8 cellular contexts compared by ENCODE assay signal in genomic region chr19:55646889-55647731, GRCh38. TPM values are rescaled to one million over a fixed set of nuclear protein-coding genes. Genes with fewer than 3 reads are reported as not detected.
DNase-seq lines count a peak whose midpoint lies in the region; ATAC-seq and TF ChIP-seq lines count a peak whose summit lies in the region.

No MANE protein-coding gene starts in this region.

- H3K27me3 Mint-ChIP-seq in CD8-positive, alpha-beta memory T cell = no peaks in the 10 kb centered on the region
- no peaks in the 10 kb centered on the region for H3K27me3 Mint-ChIP-seq in chondrocyte (ENCODE audit: low read depth)
- H3K27me3 Mint-ChIP-seq in nephron progenitor cell (ENCODE audit: low read depth, poor library complexity) = no peaks in the 10 kb centered on the region

- TF ChIP-seq CTCF in KMS-11 (conservative IDR thresholded peaks at IDR 0.05; ENCODE audit: low read depth, low read length) (no peak), chondrocyte (IDR thresholded peaks at IDR 0.05) (no peak), nephron progenitor cell (IDR thresholded peaks at IDR 0.05) (no peak)

- H3K27ac Mint-ChIP-seq in CD8-positive, alpha-beta memory T cell = peak overlapping the region in 4 of 8 donors; percentile 63 to 86 (median 74)
- H3K27ac Mint-ChIP-seq in chondrocyte (ENCODE audit: unreplicated experiment) = peak overlapping the region; percentile 79
- peak overlapping the region; percentile 78 for H3K27ac Mint-ChIP-seq in nephron progenitor cell

- no peak overlapping the region for H2AFZ ChIP-seq in KMS-11 (ENCODE audit: low read depth)

- peaks cover 0 to 13% (median 0%) of the 10 kb centered on the region in 3 donors for H3K36me3 Mint-ChIP-seq in CD8-positive, alpha-beta memory T cell
- peaks cover 8% of the 10 kb centered on the region for H3K36me3 Mint-ChIP-seq in chondrocyte (ENCODE audit: low read depth)
- H3K36me3 Mint-ChIP-seq in nephron progenitor cell (ENCODE audit: low read depth) = peaks cover 18% of the 10 kb centered on the region

- peaks cover 0 to 5% (median 0%) of the 10 kb centered on the region in 5 donors for H3K9me3 Mint-ChIP-seq in CD8-positive, alpha-beta memory T cell
- H3K9me3 Mint-ChIP-seq in chondrocyte (ENCODE audit: low read depth) = no peaks in the 10 kb centered on the region
- no peaks in the 10 kb centered on the region for H3K9me3 Mint-ChIP-seq in nephron progenitor cell

- no peak overlapping the region for H3K9ac ChIP-seq in KMS-11

- peaks cover 4% of the 10 kb centered on the region for H3K36me3 ChIP-seq in CD8-positive, alpha-beta memory T cell (ENCODE audit: insufficient read depth, low read length)
- H3K36me3 ChIP-seq in KMS-11 (ENCODE audit: insufficient read depth) = no peaks in the 10 kb centered on the region

- H3K4me3 ChIP-seq in CD8-positive, alpha-beta memory T cell (ENCODE audit: low read length) = peak overlapping the region; percentile 63
- H3K4me3 ChIP-seq in KMS-11 (IDR thresholded peaks at IDR 0.05; ENCODE audit: insufficient read depth, low read depth, low read length) = no peak overlapping the region

- peaks cover 27 to 50% (median 34%) of the 10 kb centered on the region in 3 donors for H3K4me1 Mint-ChIP-seq in CD8-positive, alpha-beta memory T cell
- peaks cover 58% of the 10 kb centered on the region for H3K4me1 Mint-ChIP-seq in chondrocyte (ENCODE audit: low read depth)
- H3K4me1 Mint-ChIP-seq in nephron progenitor cell = peaks cover 53% of the 10 kb centered on the region

- ATAC-seq in HG03565 (IDR thresholded peaks at IDR 0.05; ENCODE audit: unreplicated experiment) = no peak
- ATAC-seq in GM21381 (IDR thresholded peaks at IDR 0.05; ENCODE audit: unreplicated experiment) = no peak

- peaks cover 29% of the 10 kb centered on the region for H3K4me1 ChIP-seq in CD8-positive, alpha-beta memory T cell (ENCODE audit: insufficient read depth, low read length)
- peaks cover 16% of the 10 kb centered on the region for H3K4me1 ChIP-seq in KMS-11 (ENCODE audit: low read depth, poor library complexity, severe bottlenecking)

- H3K27me3 ChIP-seq in CD8-positive, alpha-beta memory T cell (ENCODE audit: insufficient read depth, low read length, poor library complexity, severe bottlenecking) = no peaks in the 10 kb centered on the region
- no peaks in the 10 kb centered on the region for H3K27me3 ChIP-seq in KMS-11 (ENCODE audit: insufficient read depth, low read depth)

- DNase-seq in CD8-positive, alpha-beta memory T cell = no peak
- no peak for DNase-seq in chondrocyte (ENCODE audit: low spot score)
- no peak for DNase-seq in nephron progenitor cell
- no peak for DNase-seq in stimulated activated CD8-positive, alpha-beta memory T cell treated with anti-CD3 and anti-CD28 coated beads, Interleukin-4, amount 100 ng/mL, for 48 hours
- DNase-seq in OCI-M2 (lab: John Stamatoyannopoulos, UW; ENCODE audit: unreplicated experiment) = no peak

- CTCF ChIA-PET in CD8-positive, alpha-beta memory T cell (lab: Charles Lee) = interaction anchor here (1.2 to 3.9 kb wide), 3 partner anchors 10 to 143 kb away, joined by 3 to 26 read pairs (median 18); no protein-coding TSS in a partner anchor

- no peaks in the 10 kb centered on the region for H3K9me3 ChIP-seq in CD8-positive, alpha-beta memory T cell (ENCODE audit: low read length)

- no peaks in the 10 kb centered on the region for H4K20me1 ChIP-seq in KMS-11 (ENCODE audit: insufficient read depth)

- peak overlapping the region; percentile 69 for H3K27ac ChIP-seq in CD8-positive, alpha-beta memory T cell (ENCODE audit: low read depth, low read length)
- no peak overlapping the region for H3K27ac ChIP-seq in KMS-11

- H3K4me3 Mint-ChIP-seq in CD8-positive, alpha-beta memory T cell = peak overlapping the region; percentile 54 to 86 (median 70)
- H3K4me3 Mint-ChIP-seq in chondrocyte (ENCODE audit: unreplicated experiment) = peak overlapping the region; percentile 82
- H3K4me3 Mint-ChIP-seq in nephron progenitor cell = peak overlapping the region; percentile 84

- H3K79me2 ChIP-seq in KMS-11 (ENCODE audit: insufficient read depth, low read depth) = peaks cover 35% of the 10 kb centered on the region

- peak overlapping the region; percentile 9; the same call in 1 of the 2 replicates for H3K4me2 ChIP-seq in KMS-11

- POLR2A ChIA-PET in CD8-positive, alpha-beta memory T cell (lab: Charles Lee) = interaction anchor here (0.6 to 3.0 kb wide), 5 partner anchors 12 to 170 kb away, joined by 3 to 12 read pairs (median 3); partner anchors contain the start of gene ZNF784

RNA-seq across cellular contexts. Expression of gene CCDC106, which starts 0.9 kb away (rescaled TPM):
- 1 to 10 TPM; 2.0 to 2.2 TPM for total RNA-seq in CD8-positive, alpha-beta memory T cell
- polyA plus RNA-seq in CD8-positive, alpha-beta memory T cell = 0.54 TPM
- total RNA-seq in chondrocyte = 20.9 to 26.5 TPM (median 23.5 TPM) in 3 replicates

RNA-seq across cellular contexts. Expression of gene ZNF581, which starts 3.7 kb away (rescaled TPM):
- total RNA-seq in CD8-positive, alpha-beta memory T cell = 10 to 100 TPM; 32.8 to 34.4 TPM
- polyA plus RNA-seq in CD8-positive, alpha-beta memory T cell = 23.4 TPM
- total RNA-seq in chondrocyte = 20.8 to 24.7 TPM (median 24.2 TPM) in 3 replicates

RNA-seq across cellular contexts. Expression of gene ZNF580, which starts 6.3 kb away (rescaled TPM):
- 10 to 100 TPM; 39.6 to 41.3 TPM for total RNA-seq in CD8-positive, alpha-beta memory T cell
- 15.2 TPM for polyA plus RNA-seq in CD8-positive, alpha-beta memory T cell
- total RNA-seq in chondrocyte = 42.3 to 59.8 TPM (median 45.0 TPM) in 3 replicates

RNA-seq across cellular contexts. Expression of gene U2AF2, which starts 7.7 kb away (rescaled TPM):
- total RNA-seq in CD8-positive, alpha-beta memory T cell = 100 to 1,000 TPM; 374 to 386 TPM
- polyA plus RNA-seq in CD8-positive, alpha-beta memory T cell = 9.5 TPM
- total RNA-seq in chondrocyte = 119 to 137 TPM (median 129 TPM) in 3 replicates

RNA-seq across cellular contexts. Expression of gene ZNF784, which starts 22.7 kb away (rescaled TPM):
- total RNA-seq in CD8-positive, alpha-beta memory T cell = 1 to 10 TPM; 2.6 to 2.9 TPM
- 1.0 TPM for polyA plus RNA-seq in CD8-positive, alpha-beta memory T cell
- total RNA-seq in chondrocyte = 6.1 to 7.9 TPM (median 6.4 TPM) in 3 replicates
